Comparison of ENCODE assay signal across 8 cellular contexts in the genomic region with DNA sequence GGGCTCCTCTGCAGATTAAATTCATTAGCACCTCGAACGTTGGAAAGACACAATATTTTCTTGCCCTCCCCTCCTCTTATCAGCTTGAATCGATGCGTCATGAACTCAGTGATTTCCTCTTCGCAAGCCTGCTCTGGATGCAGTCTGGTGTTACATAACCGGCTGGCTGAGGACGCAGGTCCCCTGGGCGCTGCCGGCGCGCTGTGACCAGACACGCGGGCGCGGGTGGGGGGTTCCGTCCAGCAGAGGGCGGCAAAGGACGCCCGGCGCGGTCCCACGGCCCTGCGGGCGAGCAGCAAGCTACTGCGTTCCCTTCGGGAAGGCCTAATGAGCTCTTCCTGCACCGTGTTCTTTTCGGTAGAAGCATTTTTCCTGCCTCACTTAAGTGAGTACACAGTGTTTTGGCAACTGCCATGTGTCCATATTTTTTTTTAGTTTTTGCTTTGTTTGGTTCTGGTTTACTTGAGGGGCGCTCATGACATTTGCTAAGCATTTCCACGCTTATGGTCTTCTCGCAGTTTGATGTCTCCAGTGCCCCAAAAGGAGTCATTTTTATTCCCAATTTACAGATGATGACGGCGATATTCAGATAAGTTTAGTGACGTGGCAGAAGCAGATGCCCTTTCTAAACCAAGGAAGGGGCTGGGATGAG.
DNase-seq lines count a peak whose midpoint lies in the region; ATAC-seq and TF ChIP-seq lines count a peak whose summit lies in the region.

No MANE protein-coding gene starts in this region.

- peak; percentile 18 for DNase-seq in NCI-H2029 treated with DMSO at 0.1 percent for 48 hours (lab: John Stamatoyannopoulos, UW)
- DNase-seq in UCSD-AML1 (lab: John Stamatoyannopoulos, UW; ENCODE audit: unreplicated experiment): peak; percentile 83

- H3K4me3 Mint-ChIP-seq in brain: peak overlapping the region; percentile 40 to 79 (median 65)

- H3K36me3 ChIP-seq in iPS-18a (ENCODE audit: control insufficient read depth, low read depth, low read length) (no peaks in the 10 kb centered on the region), skeletal muscle tissue (ENCODE audit: control insufficient read depth in 3 of 3, insufficient read depth in 3 of 3, low read length in 3 of 3) (no peaks in the 10 kb centered on the region)

- H3K4me1 ChIP-seq in iPS-18a (ENCODE audit: control insufficient read depth, low read depth, low read length) (no peaks in the 10 kb centered on the region), skeletal muscle tissue (ENCODE audit: control insufficient read depth in 3 of 3, insufficient read depth in 3 of 3, low read length in 3 of 3) (peaks cover 15 to 36% (median 23%) of the 10 kb centered on the region in 3 donors)

- H3K27ac Mint-ChIP-seq in brain: peak overlapping the region; percentile 8 to 64 (median 39)

- peak overlapping the region; percentile 32 for H3K4me3 ChIP-seq in iPS-18a (ENCODE audit: low read length)
- peak overlapping the region; percentile 62 to 72 (median 69) for H3K4me3 ChIP-seq in skeletal muscle tissue (ENCODE audit: low read length in 3 of 3)

- H3K4me1 Mint-ChIP-seq in brain: peaks cover 57% of the 10 kb centered on the region

- H3K9ac ChIP-seq in iPS-18a (ENCODE audit: low read length) (no peak overlapping the region), skeletal muscle tissue (ENCODE audit: low read depth in 1 of 3, low read length in 3 of 3) (peak overlapping the region; percentile 34 to 69 (median 51))

- H3K27ac ChIP-seq in 22Rv1: no peak overlapping the region
- H3K27ac ChIP-seq in iPS-18a (ENCODE audit: low read length): no peak overlapping the region
- no peak overlapping the region for H3K27ac ChIP-seq in skeletal muscle tissue (ENCODE audit: low read depth, low read length)

- no peaks in the 10 kb centered on the region for H3K27me3 Mint-ChIP-seq in brain

- H3K36me3 Mint-ChIP-seq in brain: no peaks in the 10 kb centered on the region

- H3K27me3 ChIP-seq in iPS-18a (ENCODE audit: control insufficient read depth, insufficient read depth, low read length): no peaks in the 10 kb centered on the region
- no peaks in the 10 kb centered on the region for H3K27me3 ChIP-seq in skeletal muscle tissue (ENCODE audit: control insufficient read depth in 3 of 3, insufficient read depth in 3 of 3, low read length in 3 of 3)

- TF ChIP-seq CTCF in 22Rv1 (IDR thresholded peaks at IDR 0.05) (peak; percentile 96), brain (conservative IDR thresholded peaks at IDR 0.05) (peak; percentile 98 to 99)

- peak; percentile 87 for ATAC-seq in GM18508 (IDR thresholded peaks at IDR 0.05; ENCODE audit: insufficient read depth, unreplicated experiment)
- peak; percentile 90 for ATAC-seq in HG03025 (IDR thresholded peaks at IDR 0.05; ENCODE audit: low FRiP score, unreplicated experiment)

- H3K9me3 ChIP-seq in iPS-18a (ENCODE audit: control insufficient read depth, low read depth, low read length): no peaks in the 10 kb centered on the region
- H3K9me3 ChIP-seq in skeletal muscle tissue (ENCODE audit: control insufficient read depth in 3 of 3, low read length in 3 of 3): no peaks in the 10 kb centered on the region

- peaks cover 0 to 3% (median 0%) of the 10 kb centered on the region in 5 experiments for H3K9me3 Mint-ChIP-seq in brain
